Comparison of ENCODE assay signal across 8 cellular contexts in the genomic region with DNA sequence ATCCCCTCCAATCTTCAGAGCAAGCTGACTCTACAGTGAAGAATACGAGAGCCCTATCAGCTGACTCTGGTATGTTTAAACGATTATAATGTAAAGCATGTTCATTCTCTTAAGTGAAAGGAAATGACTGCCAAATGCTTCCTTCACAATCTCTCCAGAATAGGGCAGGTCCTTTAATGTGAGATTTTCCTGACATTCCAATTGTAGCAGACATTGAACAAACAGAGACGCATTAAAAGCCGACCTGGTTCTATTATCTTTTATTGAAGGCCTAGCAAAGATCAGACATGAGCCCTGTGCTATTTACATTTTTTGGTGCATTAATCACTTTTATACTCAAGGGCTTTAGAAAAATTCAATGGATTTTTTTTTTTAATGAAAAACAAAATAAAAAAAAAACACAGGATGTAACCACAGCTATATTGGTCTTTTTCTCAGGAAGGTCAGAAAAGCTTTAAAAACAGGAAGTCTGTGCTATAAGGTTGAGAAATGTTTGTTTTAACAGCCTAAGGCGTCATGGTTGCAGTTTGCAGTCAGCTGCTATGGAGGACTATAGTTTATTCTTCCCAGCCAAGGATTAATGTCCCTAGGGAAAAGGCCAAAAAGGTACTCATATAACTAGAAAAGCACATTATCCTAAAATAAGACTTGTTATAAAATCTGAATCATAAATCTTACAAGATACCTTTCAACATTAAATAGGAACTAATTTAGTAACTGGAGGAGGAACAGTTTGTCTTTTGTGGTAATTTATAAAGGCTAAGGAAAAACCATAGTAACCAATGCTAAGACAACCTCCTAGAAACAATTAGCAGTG.
A peak's percentile ranks its signal among the peaks of the same experiment; 100 is the strongest.
DNase-seq lines count a peak whose midpoint lies in the region; ATAC-seq and TF ChIP-seq lines count a peak whose summit lies in the region.

No MANE protein-coding gene starts in this region.

- peak; percentile 87 for ATAC-seq in SK-N-SH treated with all-trans-retinoic acid at 6 μM for 48 hours

- DNase-seq in GM04503 (ENCODE audit: low read depth), result peak; percentile 82
- DNase-seq in NCI-H128 (lab: John Stamatoyannopoulos, UW; ENCODE audit: unreplicated experiment), result peak; percentile 70
- peak; percentile 71 for DNase-seq in epithelial cell of esophagus (ENCODE audit: low read depth)
- DNase-seq in NK-92 treated with Interleukin-12 subunit alpha and Interleukin-12 subunit beta, amount 100 ng/mL, for 24 hours (lab: John Stamatoyannopoulos, UW), result no peak
- DNase-seq in effector CD8-positive, alpha-beta T cell (lab: John Stamatoyannopoulos, UW), result no peak
- DNase-seq in amygdala (lab: John Stamatoyannopoulos, UW), result no peak

- peaks cover 46% of the 10 kb centered on the region for H3K4me1 Mint-ChIP-seq in nephron

- H3K27me3 Mint-ChIP-seq in nephron (ENCODE audit: low read depth), result no peaks in the 10 kb centered on the region

- no peak overlapping the region for H3K4me3 ChIP-seq in epithelial cell of esophagus (ENCODE audit: low read length)

- H3K9me3 Mint-ChIP-seq in nephron, result no peaks in the 10 kb centered on the region

- H3K4me3 Mint-ChIP-seq in nephron, result peak overlapping the region; percentile 2 to 24 (median 12)

- no peak for TF ChIP-seq CTCF in epithelial cell of esophagus (IDR thresholded peaks at IDR 0.05; ENCODE audit: insufficient read depth, low read depth, low read length, missing control alignments)
- no peak for TF ChIP-seq CTCF in nephron (IDR thresholded peaks at IDR 0.05; ENCODE audit: unreplicated experiment in 3 of 3)

- H3K27ac Mint-ChIP-seq in nephron, result peak overlapping the region; percentile 65 to 91 (median 85)

- H3K36me3 Mint-ChIP-seq in nephron (ENCODE audit: low read depth), result peaks cover 7% of the 10 kb centered on the region

TF ChIP-seq in SK-N-SH treated with all-trans-retinoic acid at 6 μM for 48 hours, 23 proteins besides CTCF, POLR2A, EP300 and RAD21:
- TF ChIP-seq CSDC2 (CRISPR knock-in tag; IDR thresholded peaks at IDR 0.05) (no peak), ARNTL (CRISPR knock-in tag; IDR thresholded peaks at IDR 0.05; ENCODE audit: borderline replicate concordance, low read depth) (no peak), TOX (CRISPR knock-in tag; IDR thresholded peaks at IDR 0.05; ENCODE audit: borderline replicate concordance) (peak; percentile 44; the same call in 1 of the 2 replicates), RARB (CRISPR knock-in tag; IDR thresholded peaks at IDR 0.05) (no peak), ISL1 (CRISPR knock-in tag; IDR thresholded peaks at IDR 0.05) (peak; percentile 93), ZC3H10 (CRISPR knock-in tag; IDR thresholded peaks at IDR 0.05) (0 out of 2 replicates have a peak, but pooled peaks have one; percentile 56), ZFP3 (CRISPR knock-in tag; IDR thresholded peaks at IDR 0.05) (no peak), ZNF8 (CRISPR knock-in tag; IDR thresholded peaks at IDR 0.05) (no peak), SNAI2 (CRISPR knock-in tag; IDR thresholded peaks at IDR 0.05) (peak; percentile 33; the same call in 1 of the 2 replicates), TCF4 (CRISPR knock-in tag; IDR thresholded peaks at IDR 0.05; ENCODE audit: borderline replicate concordance) (0 out of 2 replicates have a peak, but pooled peaks have one; percentile 44)
- TF ChIP-seq, protein P1, sequence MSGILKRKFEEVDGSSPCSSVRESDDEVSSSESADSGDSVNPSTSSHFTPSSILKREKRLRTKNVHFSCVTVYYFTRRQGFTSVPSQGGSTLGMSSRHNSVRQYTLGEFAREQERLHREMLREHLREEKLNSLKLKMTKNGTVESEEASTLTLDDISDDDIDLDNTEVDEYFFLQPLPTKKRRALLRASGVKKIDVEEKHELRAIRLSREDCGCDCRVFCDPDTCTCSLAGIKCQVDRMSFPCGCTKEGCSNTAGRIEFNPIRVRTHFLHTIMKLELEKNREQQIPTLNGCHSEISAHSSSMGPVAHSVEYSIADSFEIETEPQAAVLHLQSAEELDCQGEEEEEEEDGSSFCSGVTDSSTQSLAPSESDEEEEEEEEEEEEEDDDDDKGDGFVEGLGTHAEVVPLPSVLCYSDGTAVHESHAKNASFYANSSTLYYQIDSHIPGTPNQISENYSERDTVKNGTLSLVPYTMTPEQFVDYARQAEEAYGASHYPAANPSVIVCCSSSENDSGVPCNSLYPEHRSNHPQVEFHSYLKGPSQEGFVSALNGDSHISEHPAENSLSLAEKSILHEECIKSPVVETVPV (CRISPR knock-in tag; IDR thresholded peaks at IDR 0.05), result no peak
- TF ChIP-seq, protein P2, sequence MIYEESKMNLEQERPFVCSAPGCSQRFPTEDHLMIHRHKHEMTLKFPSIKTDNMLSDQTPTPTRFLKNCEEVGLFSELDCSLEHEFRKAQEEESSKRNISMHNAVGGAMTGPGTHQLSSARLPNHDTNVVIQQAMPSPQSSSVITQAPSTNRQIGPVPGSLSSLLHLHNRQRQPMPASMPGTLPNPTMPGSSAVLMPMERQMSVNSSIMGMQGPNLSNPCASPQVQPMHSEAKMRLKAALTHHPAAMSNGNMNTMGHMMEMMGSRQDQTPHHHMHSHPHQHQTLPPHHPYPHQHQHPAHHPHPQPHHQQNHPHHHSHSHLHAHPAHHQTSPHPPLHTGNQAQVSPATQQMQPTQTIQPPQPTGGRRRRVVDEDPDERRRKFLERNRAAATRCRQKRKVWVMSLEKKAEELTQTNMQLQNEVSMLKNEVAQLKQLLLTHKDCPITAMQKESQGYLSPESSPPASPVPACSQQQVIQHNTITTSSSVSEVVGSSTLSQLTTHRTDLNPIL (CRISPR knock-in tag; IDR thresholded peaks at IDR 0.05; ENCODE audit: low read depth), result no peak

Comparison
In these comparisons a context has a peak if more than half of its experiments do, and no peak if none do; other contexts are left out.
1. DNase-seq: peak in GM04503 (single experiment), NCI-H128 (single experiment) and epithelial cell of esophagus (single experiment); none in NK-92 treated with Interleukin-12 subunit alpha and Interleukin-12 subunit beta, amount 100 ng/mL, for 24 hours (single experiment), effector CD8-positive, alpha-beta T cell (single experiment) and amygdala (0 of 56).